ENCODE assay signal across 10 cellular contexts in genomic region chr11:125627236-125627910, GRCh38. TPM values are rescaled to one million over a fixed set of nuclear protein-coding genes. Genes with fewer than 3 reads are reported as not detected.
A peak's percentile ranks its signal among the peaks of the same experiment; 100 is the strongest.
DNase-seq lines count a peak whose midpoint lies in the region; ATAC-seq and TF ChIP-seq lines count a peak whose summit lies in the region.
"Had no signal": no experiment of that assay in that cellular context is flagged by ENCODE, and none has a peak within 500 bp of the region (broad histone marks: within the 10 kb centered on the region; RNA-seq: fewer than 3 reads in every experiment).

No MANE protein-coding gene starts in this region.

- H3K36me3 Mint-ChIP-seq in T-helper 1 cell treated with Interleukin-12 subunit alpha and Interleukin-12 subunit beta and Interleukin-4 antibody, amounts not matched to agents 30 μg/mL and 1 μg/mL, for 36 hours (ENCODE audit: low read depth): peaks cover 22% of the 10 kb centered on the region
- peaks cover 31% of the 10 kb centered on the region for H3K36me3 Mint-ChIP-seq in endodermal cell (ENCODE audit: low read depth)

- no peak for DNase-seq in T-helper 1 cell
- peak; percentile 27 for DNase-seq in PC-3
- no peak for DNase-seq in endodermal cell
- DNase-seq in osteoblast (ENCODE audit: insufficient read length, low spot score, missing footprints): no peak
- no peak for DNase-seq in cerebellar cortex (ENCODE audit: low spot score)
- DNase-seq in NCI-H1417 (lab: John Stamatoyannopoulos, UW): no peak
- DNase-seq: SIG-M5 had no signal

- H3K9ac ChIP-seq in PC-3 (ENCODE audit: low read length) (peak overlapping the region; percentile 89), endodermal cell (ENCODE audit: extremely low read depth, low read length, poor library complexity, severe bottlenecking) (peak overlapping the region; percentile 92)
- H3K9ac ChIP-seq: parathyroid adenoma had no signal

- H3F3A ChIP-seq in PC-3 (ENCODE audit: low read length, unreplicated experiment): no peaks in the 10 kb centered on the region

- TF ChIP-seq CTCF in PC-3 (conservative IDR thresholded peaks at IDR 0.05; ENCODE audit: low read depth, low read length) (no peak), endodermal cell (conservative IDR thresholded peaks at IDR 0.05) (no peak), osteoblast (IDR thresholded peaks at IDR 0.05; ENCODE audit: extremely low read depth, low read depth, low read length) (no peak)

- H3K27me3 ChIP-seq in PC-3 (ENCODE audit: low read length): no peaks in the 10 kb centered on the region
- no peaks in the 10 kb centered on the region for H3K27me3 ChIP-seq in endodermal cell (ENCODE audit: control insufficient read depth, insufficient read depth, low read length, poor library complexity, severe bottlenecking)
- H3K27me3 ChIP-seq in osteoblast (ENCODE audit: insufficient read depth, low read length): no peaks in the 10 kb centered on the region

- H3K4me2 ChIP-seq in PC-3 (ENCODE audit: low read length) (peak overlapping the region; percentile 92), osteoblast (ENCODE audit: insufficient read depth, low read length) (peak overlapping the region; percentile 93)

- peaks cover 41% of the 10 kb centered on the region for H3K4me1 Mint-ChIP-seq in T-helper 1 cell treated with Interleukin-12 subunit alpha and Interleukin-12 subunit beta and Interleukin-4 antibody, amounts not matched to agents 30 μg/mL and 1 μg/mL, for 36 hours (ENCODE audit: low read depth)
- H3K4me1 Mint-ChIP-seq in endodermal cell: peaks cover 11% of the 10 kb centered on the region

- H3K4me1 ChIP-seq in PC-3 (ENCODE audit: insufficient read depth, low read length): peaks cover 22% of the 10 kb centered on the region
- H3K4me1 ChIP-seq in endodermal cell (ENCODE audit: control insufficient read depth, insufficient read depth, low read length): peaks cover 4% of the 10 kb centered on the region
- H3K4me1 ChIP-seq in osteoblast (ENCODE audit: insufficient read depth, low read length): peaks cover 15% of the 10 kb centered on the region

- H3K27ac Mint-ChIP-seq in T-helper 1 cell treated with Interleukin-12 subunit alpha and Interleukin-12 subunit beta and Interleukin-4 antibody, amounts not matched to agents 30 μg/mL and 1 μg/mL, for 36 hours: no peak overlapping the region
- peak overlapping the region; percentile 96 for H3K27ac Mint-ChIP-seq in endodermal cell

- H3K36me3 ChIP-seq in PC-3 (ENCODE audit: low read depth, low read length): peaks cover 21% of the 10 kb centered on the region; the same call in 1 of the 2 replicates
- peaks cover 44% of the 10 kb centered on the region for H3K36me3 ChIP-seq in endodermal cell (ENCODE audit: control insufficient read depth, insufficient read depth, low read length)
- peaks cover 6% of the 10 kb centered on the region for H3K36me3 ChIP-seq in osteoblast (ENCODE audit: insufficient read depth, low read length)

- H3K9me3 ChIP-seq in PC-3 (ENCODE audit: low read length) (no peaks in the 10 kb centered on the region), endodermal cell (ENCODE audit: control insufficient read depth, low read length) (no peaks in the 10 kb centered on the region), osteoblast (ENCODE audit: low read depth, low read length) (no peaks in the 10 kb centered on the region)

- 69 to 74% methylated on average over 6 of the region's 7 CpGs for WGBS in endodermal cell (ENCODE audit: insufficient coverage in 1 of 2, insufficient read length in 1 of 2), 2 experiments

- BruUV-seq in PC-3 (replicated peaks; lab: Mats Ljungman, UMichigan): no TSS peak

- peaks cover 26% of the 10 kb centered on the region for H3K79me2 ChIP-seq in PC-3 (ENCODE audit: low read length)
- peaks cover 8% of the 10 kb centered on the region for H3K79me2 ChIP-seq in osteoblast (ENCODE audit: insufficient read depth, low read length)
- H3K79me2 ChIP-seq: parathyroid adenoma had no signal

- H4K20me1 ChIP-seq in PC-3 (ENCODE audit: low read length) (no peaks in the 10 kb centered on the region), osteoblast (ENCODE audit: insufficient read depth, low read length) (no peaks in the 10 kb centered on the region)

- no peaks in the 10 kb centered on the region for H3K9me2 ChIP-seq in PC-3 (replicated peaks; ENCODE audit: low read length)

- H3K27me3 Mint-ChIP-seq in T-helper 1 cell treated with Interleukin-12 subunit alpha and Interleukin-12 subunit beta and Interleukin-4 antibody, amounts not matched to agents 30 μg/mL and 1 μg/mL, for 36 hours (ENCODE audit: low read depth): no peaks in the 10 kb centered on the region
- H3K27me3 Mint-ChIP-seq in endodermal cell (ENCODE audit: insufficient read depth): no peaks in the 10 kb centered on the region

- intact Hi-C loops in PC-3 (cut with micrococcal nuclease): loop anchor here (5.0 kb wide), 1 partner anchor 260 kb away; the partner anchor contains the start of gene HYLS1

- H2AFZ ChIP-seq in PC-3 (ENCODE audit: low read length) (peak overlapping the region; percentile 81; the same call in 1 of the 2 replicates), osteoblast (ENCODE audit: low read length) (peak overlapping the region; percentile 90)

- ATAC-seq in PC-3: no peak
- ATAC-seq in GM21717 (IDR thresholded peaks at IDR 0.05; ENCODE audit: unreplicated experiment): no peak

- H3K9me3 Mint-ChIP-seq in T-helper 1 cell treated with Interleukin-12 subunit alpha and Interleukin-12 subunit beta and Interleukin-4 antibody, amounts not matched to agents 30 μg/mL and 1 μg/mL, for 36 hours: no peaks in the 10 kb centered on the region
- no peaks in the 10 kb centered on the region for H3K9me3 Mint-ChIP-seq in endodermal cell

- H3K4me3 Mint-ChIP-seq in T-helper 1 cell treated with Interleukin-12 subunit alpha and Interleukin-12 subunit beta and Interleukin-4 antibody, amounts not matched to agents 30 μg/mL and 1 μg/mL, for 36 hours: peak overlapping the region; percentile 98
- peak overlapping the region; percentile 84 for H3K4me3 Mint-ChIP-seq in endodermal cell

- CTCF ChIA-PET in PC-3 (lab: Charles Lee): interaction anchor here (0.7 kb wide), 1 partner anchor 82 kb away, joined by 3 read pairs; no protein-coding TSS in a partner anchor

- peak overlapping the region; percentile 80 for H3K4me3 ChIP-seq in PC-3 (ENCODE audit: low read length)
- peak overlapping the region; percentile 99 for H3K4me3 ChIP-seq in endodermal cell (ENCODE audit: low read length)
- H3K4me3 ChIP-seq in osteoblast (ENCODE audit: insufficient read depth, low read length): peak overlapping the region; percentile 81

- H3K27ac ChIP-seq in PC-3 (ENCODE audit: low read length): peak overlapping the region; percentile 89
- no peak overlapping the region for H3K27ac ChIP-seq in endodermal cell (ENCODE audit: low read depth, low read length)
- H3K27ac ChIP-seq in osteoblast (ENCODE audit: low read depth, low read length): peak overlapping the region; percentile 89

- POLR2A ChIA-PET in PC-3 (lab: Charles Lee; ENCODE audit: unreplicated experiment): interaction anchor here (0.7 kb wide), 2 partner anchors 179 to 598 kb away, joined by 3 to 4 read pairs; no protein-coding TSS in a partner anchor

RNA-seq across cellular contexts. Expression of gene CHEK1, which starts 2.4 kb away (rescaled TPM):
- total RNA-seq in PC-3 (2014; rRNA removed): 49.8 and 64.7 TPM in 2 replicates
- total RNA-seq in endodermal cell: 100 to 1,000 TPM; 103 to 123 TPM
- 59.6 TPM for polyA plus RNA-seq in endodermal cell (2013, experiment 1 of 2)
- 62.9 TPM for polyA plus RNA-seq in endodermal cell (2013, experiment 2 of 2)
- 16.6 and 22.4 TPM in 2 replicates for total RNA-seq in osteoblast

RNA-seq across cellular contexts. Expression of gene STT3A, which starts 34.7 kb away (rescaled TPM):
- total RNA-seq in PC-3 (2014; rRNA removed) (160 and 182 TPM in 2 replicates), endodermal cell (100 to 1,000 TPM; 158 to 159 TPM), osteoblast (224 and 286 TPM in 2 replicates)
- 163 TPM for polyA plus RNA-seq in endodermal cell (2013, experiment 1 of 2)
- polyA plus RNA-seq in endodermal cell (2013, experiment 2 of 2): 132 TPM

RNA-seq across cellular contexts. Expression of gene ACRV1, which starts 53.3 kb away (rescaled TPM):
- total RNA-seq in PC-3 (2014; rRNA removed) (not detected in 2 replicates), endodermal cell (under 1 TPM in 1 of 2 donors, not detected in 1; 0.37 TPM), osteoblast (not detected in 2 replicates)
- polyA plus RNA-seq in endodermal cell (2013, experiment 1 of 2): not detected
- not detected for polyA plus RNA-seq in endodermal cell (2013, experiment 2 of 2)

RNA-seq across cellular contexts. Expression of gene EI24, which starts 58.1 kb away (rescaled TPM):
- total RNA-seq in PC-3 (2014; rRNA removed) (154 and 166 TPM in 2 replicates), endodermal cell (100 to 1,000 TPM; 102 to 110 TPM), osteoblast (76.0 and 85.2 TPM in 2 replicates)
- 105 TPM for polyA plus RNA-seq in endodermal cell (2013, experiment 1 of 2)
- polyA plus RNA-seq in endodermal cell (2013, experiment 2 of 2): 97.5 TPM
